In genomic region chr19:33064117-33064777, GRCh38 we compare ENCODE assay signal across 8 cellular contexts. TPM values are rescaled to one million over a fixed set of nuclear protein-coding genes. Genes with fewer than 3 reads are reported as not detected.
A peak's percentile ranks its signal among the peaks of the same experiment; 100 is the strongest.
DNase-seq lines count a peak whose midpoint lies in the region; ATAC-seq and TF ChIP-seq lines count a peak whose summit lies in the region.

No MANE protein-coding gene starts in this region.

- CTCF ChIA-PET in A673 (lab: Charles Lee), result interaction anchor here (0.6 kb wide), 1 partner anchor 530 kb away, joined by 4 read pairs; no protein-coding TSS in a partner anchor
- CTCF ChIA-PET in naive thymus-derived CD4-positive, alpha-beta T cell (lab: Charles Lee), result no interaction called here

- H3K4me3 Mint-ChIP-seq in naive thymus-derived CD4-positive, alpha-beta T cell, result peak overlapping the region; percentile 36 to 80 (median 64)

- H3K9me3 ChIP-seq in A673 (ENCODE audit: low read depth, low read length, poor library complexity, severe bottlenecking) (no peaks in the 10 kb centered on the region), endocrine pancreas (ENCODE audit: control insufficient read depth, low read length) (no peaks in the 10 kb centered on the region)
- no peaks in the 10 kb centered on the region for H3K9me3 ChIP-seq in naive thymus-derived CD4-positive, alpha-beta T cell (ENCODE audit: control insufficient read depth in 2 of 3, low read length in 3 of 3)

- peaks cover 27 to 38% (median 34%) of the 10 kb centered on the region in 5 donors for H3K27me3 Mint-ChIP-seq in naive thymus-derived CD4-positive, alpha-beta T cell

- H3K4me1 Mint-ChIP-seq in naive thymus-derived CD4-positive, alpha-beta T cell, result peaks cover 0 to 13% (median 2%) of the 10 kb centered on the region in 7 donors

- peaks cover 6% of the 10 kb centered on the region for H3K4me1 ChIP-seq in A673 (ENCODE audit: insufficient read depth, low read length, poor library complexity, severe bottlenecking)
- no peaks in the 10 kb centered on the region for H3K4me1 ChIP-seq in endocrine pancreas (ENCODE audit: control insufficient read depth, insufficient read depth, low read length)
- H3K4me1 ChIP-seq in naive thymus-derived CD4-positive, alpha-beta T cell (ENCODE audit: control insufficient read depth in 2 of 2, insufficient read depth in 2 of 2, low read length in 2 of 2), result no peaks in the 10 kb centered on the region

- no peak overlapping the region for H3K27ac Mint-ChIP-seq in naive thymus-derived CD4-positive, alpha-beta T cell

- H3K36me3 ChIP-seq in A673 (ENCODE audit: insufficient read depth, low read length, poor library complexity, severe bottlenecking) (no peaks in the 10 kb centered on the region), endocrine pancreas (ENCODE audit: control insufficient read depth, insufficient read depth, low read length) (no peaks in the 10 kb centered on the region)
- no peaks in the 10 kb centered on the region for H3K36me3 ChIP-seq in naive thymus-derived CD4-positive, alpha-beta T cell (ENCODE audit: control insufficient read depth in 2 of 3, insufficient read depth in 3 of 3, low read length in 3 of 3)

- H3K27ac ChIP-seq in A673 (ENCODE audit: low read depth, low read length, poor library complexity, severe bottlenecking), result no peak overlapping the region
- no peak overlapping the region for H3K27ac ChIP-seq in naive thymus-derived CD4-positive, alpha-beta T cell (ENCODE audit: low read depth, low read length)

- H3K9me3 Mint-ChIP-seq in naive thymus-derived CD4-positive, alpha-beta T cell, result no peaks in the 10 kb centered on the region

- ATAC-seq in GM18867 (IDR thresholded peaks at IDR 0.05; ENCODE audit: unreplicated experiment) (peak; percentile 50), HG03354 (IDR thresholded peaks at IDR 0.05; ENCODE audit: poor library complexity, severe bottlenecking, unreplicated experiment) (peak; percentile 69), GM18873 (IDR thresholded peaks at IDR 0.05; ENCODE audit: low FRiP score, unreplicated experiment) (no peak)
- peak; percentile 63 for ATAC-seq in naive thymus-derived CD4-positive, alpha-beta T cell

- H3K4me3 ChIP-seq in A673 (ENCODE audit: low read depth, low read length, poor library complexity, severe bottlenecking), result peak overlapping the region; percentile 62
- H3K4me3 ChIP-seq in WI38 (ENCODE audit: low read depth, low read length), result peak overlapping the region; percentile 67
- no peak overlapping the region for H3K4me3 ChIP-seq in endocrine pancreas (ENCODE audit: control insufficient read depth, insufficient read depth, low read length)
- no peak overlapping the region for H3K4me3 ChIP-seq in naive thymus-derived CD4-positive, alpha-beta T cell (ENCODE audit: low read length)

- H3K9ac ChIP-seq in endocrine pancreas (ENCODE audit: control insufficient read depth, insufficient read depth, low read length), result peak overlapping the region; percentile 33

- POLR2A ChIA-PET in A673 (lab: Charles Lee; ENCODE audit: low non-redundant PET), result no interaction called here
- POLR2A ChIA-PET in naive thymus-derived CD4-positive, alpha-beta T cell (lab: Charles Lee), result no interaction called here

- TF ChIP-seq CTCF in A673 (conservative IDR thresholded peaks at IDR 0.05; ENCODE audit: low read depth, low read length) (no peak), WI38 (IDR thresholded peaks at IDR 0.05; ENCODE audit: low read depth, low read length) (no peak)

- DNase-seq in A673 (ENCODE audit: low spot score) (peak; percentile 46), NOMO-1 treated with dmso at 0.1 percent for 144 hours (lab: John Stamatoyannopoulos, UW; ENCODE audit: unreplicated experiment) (no peak)
- DNase-seq in naive thymus-derived CD4-positive, alpha-beta T cell, result peak in 4 of 9 donors; percentile 6 to 43 (median 9)

- intact Hi-C loops in A673 (cut with micrococcal nuclease; ENCODE audit: unreplicated experiment), result no loop called here
- intact Hi-C loops in naive thymus-derived CD4-positive, alpha-beta T cell (cut with micrococcal nuclease), result no loop called here

- BruUV-seq in A673 (replicated peaks; lab: Mats Ljungman, UMichigan), result no TSS peak

- H3K36me3 Mint-ChIP-seq in naive thymus-derived CD4-positive, alpha-beta T cell, result peaks cover 0 to 3% (median 0%) of the 10 kb centered on the region in 5 donors

- H3K27me3 ChIP-seq in A673 (replicated peaks; ENCODE audit: insufficient read depth, low read depth, low read length, poor library complexity) (no peaks in the 10 kb centered on the region), endocrine pancreas (ENCODE audit: control insufficient read depth, insufficient read depth, low read length) (no peaks in the 10 kb centered on the region)
- H3K27me3 ChIP-seq in naive thymus-derived CD4-positive, alpha-beta T cell (ENCODE audit: control insufficient read depth in 2 of 2, insufficient read depth in 2 of 2, low read length in 2 of 2), result no peaks in the 10 kb centered on the region

RNA-seq across cellular contexts. Expression of gene RHPN2, which starts 0.4 kb away (rescaled TPM):
- total RNA-seq in A673 (2021), result 10.5 and 12.1 TPM in 2 replicates
- total RNA-seq in naive thymus-derived CD4-positive, alpha-beta T cell, result under 1 TPM in 3 of 5 experiments, not detected in 2; 0.16 to 0.58 (median 0.34) TPM
- 1 to 10 TPM in 1 of 2 donors, under 1 TPM in 1; 0.21 to 2.6 TPM for polyA plus RNA-seq in naive thymus-derived CD4-positive, alpha-beta T cell

RNA-seq across cellular contexts. Expression of gene GPATCH1, which starts 16.7 kb away (rescaled TPM):
- total RNA-seq in A673 (2021), result 12.4 and 16.6 TPM in 2 replicates
- 10 to 100 TPM; 11.2 to 20.0 (median 14.4) TPM for total RNA-seq in naive thymus-derived CD4-positive, alpha-beta T cell
- 10 to 100 TPM in 1 of 2 donors, 1 to 10 TPM in 1; 4.6 to 10.6 TPM for polyA plus RNA-seq in naive thymus-derived CD4-positive, alpha-beta T cell

Comparison
In these comparisons a context has a peak if more than half of its experiments do, and no peak if none do; other contexts are left out.
1. H3K4me3 ChIP-seq: peak in A673 (single experiment) and WI38 (single experiment); none in endocrine pancreas (single experiment) and naive thymus-derived CD4-positive, alpha-beta T cell (single experiment).